Comparison of ENCODE assay signal across 1 cellular context in genomic region chr7:118148930-118149329, GRCh38.
TF ChIP-seq lines count a peak whose summit lies in the region.

No MANE protein-coding gene starts in this region.

TF ChIP-seq in GM12878, 131 proteins besides CTCF, POLR2A, EP300 and RAD21 (continued from another document):
- TF ChIP-seq PBX3 (IDR thresholded peaks at IDR 0.05; ENCODE audit: insufficient replicate concordance, low read depth, low read length) (no peak), ZZZ3 (IDR thresholded peaks at IDR 0.05; ENCODE audit: control insufficient read depth, insufficient read length, low read depth) (no peak), EGR1 (IDR thresholded peaks at IDR 0.05; ENCODE audit: borderline replicate concordance in 1 of 2, low read depth in 2 of 2, low read length in 2 of 2) (no peak), SRF (IDR thresholded peaks at IDR 0.05; ENCODE audit: low read depth in 2 of 2, low read length in 2 of 2) (no peak), NRF1 (conservative IDR thresholded peaks at IDR 0.05; ENCODE audit: low read depth, low read length) (no peak), PAX8 (IDR thresholded peaks at IDR 0.05) (no peak), IKZF1 (conservative IDR thresholded peaks at IDR 0.05) (no peak)
- TF ChIP-seq, protein P1, sequence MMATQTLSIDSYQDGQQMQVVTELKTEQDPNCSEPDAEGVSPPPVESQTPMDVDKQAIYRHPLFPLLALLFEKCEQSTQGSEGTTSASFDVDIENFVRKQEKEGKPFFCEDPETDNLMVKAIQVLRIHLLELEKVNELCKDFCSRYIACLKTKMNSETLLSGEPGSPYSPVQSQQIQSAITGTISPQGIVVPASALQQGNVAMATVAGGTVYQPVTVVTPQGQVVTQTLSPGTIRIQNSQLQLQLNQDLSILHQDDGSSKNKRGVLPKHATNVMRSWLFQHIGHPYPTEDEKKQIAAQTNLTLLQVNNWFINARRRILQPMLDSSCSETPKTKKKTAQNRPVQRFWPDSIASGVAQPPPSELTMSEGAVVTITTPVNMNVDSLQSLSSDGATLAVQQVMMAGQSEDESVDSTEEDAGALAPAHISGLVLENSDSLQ (IDR thresholded peaks at IDR 0.05), result no peak
- TF ChIP-seq, protein P2, sequence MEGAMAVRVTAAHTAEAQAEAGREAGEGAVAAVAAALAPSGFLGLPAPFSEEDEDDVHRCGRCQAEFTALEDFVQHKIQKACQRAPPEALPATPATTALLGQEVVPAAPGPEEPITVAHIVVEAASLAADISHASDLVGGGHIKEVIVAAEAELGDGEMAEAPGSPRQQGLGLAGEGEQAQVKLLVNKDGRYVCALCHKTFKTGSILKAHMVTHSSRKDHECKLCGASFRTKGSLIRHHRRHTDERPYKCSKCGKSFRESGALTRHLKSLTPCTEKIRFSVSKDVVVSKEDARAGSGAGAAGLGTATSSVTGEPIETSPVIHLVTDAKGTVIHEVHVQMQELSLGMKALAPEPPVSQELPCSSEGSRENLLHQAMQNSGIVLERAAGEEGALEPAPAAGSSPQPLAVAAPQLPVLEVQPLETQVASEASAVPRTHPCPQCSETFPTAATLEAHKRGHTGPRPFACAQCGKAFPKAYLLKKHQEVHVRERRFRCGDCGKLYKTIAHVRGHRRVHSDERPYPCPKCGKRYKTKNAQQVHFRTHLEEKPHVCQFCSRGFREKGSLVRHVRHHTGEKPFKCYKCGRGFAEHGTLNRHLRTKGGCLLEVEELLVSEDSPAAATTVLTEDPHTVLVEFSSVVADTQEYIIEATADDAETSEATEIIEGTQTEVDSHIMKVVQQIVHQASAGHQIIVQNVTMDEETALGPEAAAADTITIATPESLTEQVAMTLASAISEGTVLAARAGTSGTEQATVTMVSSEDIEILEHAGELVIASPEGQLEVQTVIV (IDR thresholded peaks at IDR 0.05; ENCODE audit: borderline replicate concordance, partially characterized antibody), result no peak
- TF ChIP-seq, protein P3, sequence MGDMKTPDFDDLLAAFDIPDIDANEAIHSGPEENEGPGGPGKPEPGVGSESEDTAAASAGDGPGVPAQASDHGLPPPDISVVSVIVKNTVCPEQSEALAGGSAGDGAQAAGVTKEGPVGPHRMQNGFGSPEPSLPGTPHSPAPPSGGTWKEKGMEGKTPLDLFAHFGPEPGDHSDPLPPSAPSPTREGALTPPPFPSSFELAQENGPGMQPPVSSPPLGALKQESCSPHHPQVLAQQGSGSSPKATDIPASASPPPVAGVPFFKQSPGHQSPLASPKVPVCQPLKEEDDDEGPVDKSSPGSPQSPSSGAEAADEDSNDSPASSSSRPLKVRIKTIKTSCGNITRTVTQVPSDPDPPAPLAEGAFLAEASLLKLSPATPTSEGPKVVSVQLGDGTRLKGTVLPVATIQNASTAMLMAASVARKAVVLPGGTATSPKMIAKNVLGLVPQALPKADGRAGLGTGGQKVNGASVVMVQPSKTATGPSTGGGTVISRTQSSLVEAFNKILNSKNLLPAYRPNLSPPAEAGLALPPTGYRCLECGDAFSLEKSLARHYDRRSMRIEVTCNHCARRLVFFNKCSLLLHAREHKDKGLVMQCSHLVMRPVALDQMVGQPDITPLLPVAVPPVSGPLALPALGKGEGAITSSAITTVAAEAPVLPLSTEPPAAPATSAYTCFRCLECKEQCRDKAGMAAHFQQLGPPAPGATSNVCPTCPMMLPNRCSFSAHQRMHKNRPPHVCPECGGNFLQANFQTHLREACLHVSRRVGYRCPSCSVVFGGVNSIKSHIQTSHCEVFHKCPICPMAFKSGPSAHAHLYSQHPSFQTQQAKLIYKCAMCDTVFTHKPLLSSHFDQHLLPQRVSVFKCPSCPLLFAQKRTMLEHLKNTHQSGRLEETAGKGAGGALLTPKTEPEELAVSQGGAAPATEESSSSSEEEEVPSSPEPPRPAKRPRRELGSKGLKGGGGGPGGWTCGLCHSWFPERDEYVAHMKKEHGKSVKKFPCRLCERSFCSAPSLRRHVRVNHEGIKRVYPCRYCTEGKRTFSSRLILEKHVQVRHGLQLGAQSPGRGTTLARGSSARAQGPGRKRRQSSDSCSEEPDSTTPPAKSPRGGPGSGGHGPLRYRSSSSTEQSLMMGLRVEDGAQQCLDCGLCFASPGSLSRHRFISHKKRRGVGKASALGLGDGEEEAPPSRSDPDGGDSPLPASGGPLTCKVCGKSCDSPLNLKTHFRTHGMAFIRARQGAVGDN (IDR thresholded peaks at IDR 0.05), result no peak
- TF ChIP-seq, protein P4, sequence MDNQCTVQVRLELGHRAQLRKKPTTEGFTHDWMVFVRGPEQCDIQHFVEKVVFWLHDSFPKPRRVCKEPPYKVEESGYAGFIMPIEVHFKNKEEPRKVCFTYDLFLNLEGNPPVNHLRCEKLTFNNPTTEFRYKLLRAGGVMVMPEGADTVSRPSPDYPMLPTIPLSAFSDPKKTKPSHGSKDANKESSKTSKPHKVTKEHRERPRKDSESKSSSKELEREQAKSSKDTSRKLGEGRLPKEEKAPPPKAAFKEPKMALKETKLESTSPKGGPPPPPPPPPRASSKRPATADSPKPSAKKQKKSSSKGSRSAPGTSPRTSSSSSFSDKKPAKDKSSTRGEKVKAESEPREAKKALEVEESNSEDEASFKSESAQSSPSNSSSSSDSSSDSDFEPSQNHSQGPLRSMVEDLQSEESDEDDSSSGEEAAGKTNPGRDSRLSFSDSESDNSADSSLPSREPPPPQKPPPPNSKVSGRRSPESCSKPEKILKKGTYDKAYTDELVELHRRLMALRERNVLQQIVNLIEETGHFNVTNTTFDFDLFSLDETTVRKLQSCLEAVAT (IDR thresholded peaks at IDR 0.05), result no peak
- TF ChIP-seq, protein P5, sequence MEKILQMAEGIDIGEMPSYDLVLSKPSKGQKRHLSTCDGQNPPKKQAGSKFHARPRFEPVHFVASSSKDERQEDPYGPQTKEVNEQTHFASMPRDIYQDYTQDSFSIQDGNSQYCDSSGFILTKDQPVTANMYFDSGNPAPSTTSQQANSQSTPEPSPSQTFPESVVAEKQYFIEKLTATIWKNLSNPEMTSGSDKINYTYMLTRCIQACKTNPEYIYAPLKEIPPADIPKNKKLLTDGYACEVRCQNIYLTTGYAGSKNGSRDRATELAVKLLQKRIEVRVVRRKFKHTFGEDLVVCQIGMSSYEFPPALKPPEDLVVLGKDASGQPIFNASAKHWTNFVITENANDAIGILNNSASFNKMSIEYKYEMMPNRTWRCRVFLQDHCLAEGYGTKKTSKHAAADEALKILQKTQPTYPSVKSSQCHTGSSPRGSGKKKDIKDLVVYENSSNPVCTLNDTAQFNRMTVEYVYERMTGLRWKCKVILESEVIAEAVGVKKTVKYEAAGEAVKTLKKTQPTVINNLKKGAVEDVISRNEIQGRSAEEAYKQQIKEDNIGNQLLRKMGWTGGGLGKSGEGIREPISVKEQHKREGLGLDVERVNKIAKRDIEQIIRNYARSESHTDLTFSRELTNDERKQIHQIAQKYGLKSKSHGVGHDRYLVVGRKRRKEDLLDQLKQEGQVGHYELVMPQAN (conservative IDR thresholded peaks at IDR 0.05), result no peak
